In genomic region chr13:34156841-34157365, GRCh38 we compare ENCODE assay signal across 8 cellular contexts.
DNase-seq lines count a peak whose midpoint lies in the region; ATAC-seq, FAIRE-seq and TF ChIP-seq lines count a peak whose summit lies in the region.

No MANE protein-coding gene starts in this region.

- H3K27ac Mint-ChIP-seq in activated CD4-positive, alpha-beta memory T cell treated with anti-CD3 and anti-CD28 coated beads, Interleukin-2, amount 10 ng/mL, durations not matched to agents 7 days and 5 days = peak overlapping the region; percentile 79

- TF ChIP-seq CTCF in fibroblast of pulmonary artery (IDR thresholded peaks at IDR 0.05; ENCODE audit: low read length, missing control alignments) (no peak), pancreas (IDR thresholded peaks at IDR 0.05) (no peak)

- POLR2A ChIA-PET in activated CD4-positive, alpha-beta memory T cell treated with anti-CD3 and anti-CD28 coated beads, Interleukin-2, amount 10 ng/mL, durations not matched to agents 7 days and 5 days (lab: Charles Lee) = no interaction called here

- peak; percentile 100 for ATAC-seq in GM18870 (IDR thresholded peaks at IDR 0.05; ENCODE audit: unreplicated experiment)
- peak; percentile 99 for ATAC-seq in HG03045 (IDR thresholded peaks at IDR 0.05; ENCODE audit: unreplicated experiment)
- ATAC-seq in pancreas = peak; percentile 97 to 99 (median 98)

- H3K4me3 Mint-ChIP-seq in activated CD4-positive, alpha-beta memory T cell treated with anti-CD3 and anti-CD28 coated beads, Interleukin-2, amount 10 ng/mL, durations not matched to agents 7 days and 5 days = peak overlapping the region; percentile 53

- CTCF ChIA-PET in activated CD4-positive, alpha-beta memory T cell treated with anti-CD3 and anti-CD28 coated beads, Interleukin-2, amount 10 ng/mL, durations not matched to agents 7 days and 5 days (lab: Charles Lee) = no interaction called here

- peaks cover 20% of the 10 kb centered on the region for H3K27me3 Mint-ChIP-seq in activated CD4-positive, alpha-beta memory T cell treated with anti-CD3 and anti-CD28 coated beads, Interleukin-2, amount 10 ng/mL, durations not matched to agents 7 days and 5 days

- H3K27me3 ChIP-seq in pancreas = no peaks in the 10 kb centered on the region

- intact Hi-C loops in pancreas (cut with DNase I) = no loop called here

- 13 to 17% methylated on average over 12 of the region's 12 CpGs for whole genome bisulfite sequencing in pancreas, 2 donors

- H3K4me1 ChIP-seq in pancreas = peaks cover 4 to 17% (median 9%) of the 10 kb centered on the region in 3 donors

- H3K36me3 Mint-ChIP-seq in activated CD4-positive, alpha-beta memory T cell treated with anti-CD3 and anti-CD28 coated beads, Interleukin-2, amount 10 ng/mL, durations not matched to agents 7 days and 5 days (ENCODE audit: low read depth) = no peaks in the 10 kb centered on the region

- H3K4me3 ChIP-seq in fibroblast of pulmonary artery (replicated peaks; ENCODE audit: low read depth, low read length) = peak overlapping the region; percentile 26
- no peak overlapping the region for H3K4me3 ChIP-seq in pancreas

- no peaks in the 10 kb centered on the region for H3K36me3 ChIP-seq in pancreas

- peak; percentile 73 for DNase-seq in Ammon's horn (ENCODE audit: low spot score)
- DNase-seq in NCI-H2227 (lab: John Stamatoyannopoulos, UW; ENCODE audit: unreplicated experiment) = peak; percentile 28
- DNase-seq in activated CD4-positive, alpha-beta memory T cell treated with anti-CD3 and anti-CD28 coated beads, Interleukin-2, amount 10 ng/mL, durations not matched to agents 7 days and 5 days = peak; percentile 71
- DNase-seq in fibroblast of pulmonary artery (ENCODE audit: low read depth) = peak; percentile 95
- DNase-seq in pancreas = peak; percentile 74 to 88 (median 80)
- DNase-seq in NCI-H1930 (lab: John Stamatoyannopoulos, UW) = no peak

- peak; percentile 67 for FAIRE-seq in pancreas (lab: Jason Lieb, UNC)

- H3K9me3 ChIP-seq in pancreas = no peaks in the 10 kb centered on the region

- peaks cover 4% of the 10 kb centered on the region for H3K9me3 Mint-ChIP-seq in activated CD4-positive, alpha-beta memory T cell treated with anti-CD3 and anti-CD28 coated beads, Interleukin-2, amount 10 ng/mL, durations not matched to agents 7 days and 5 days

- peaks cover 24% of the 10 kb centered on the region for H3K4me1 Mint-ChIP-seq in activated CD4-positive, alpha-beta memory T cell treated with anti-CD3 and anti-CD28 coated beads, Interleukin-2, amount 10 ng/mL, durations not matched to agents 7 days and 5 days

- peak overlapping the region; percentile 59 to 87 (median 68) for H3K27ac ChIP-seq in pancreas

Comparison
In these comparisons a context has a peak if more than half of its experiments do, and no peak if none do; other contexts are left out.
1. DNase-seq: peak in Ammon's horn (single experiment), NCI-H2227 (single experiment), activated CD4-positive, alpha-beta memory T cell treated with anti-CD3 and anti-CD28 coated beads, Interleukin-2, amount 10 ng/mL, durations not matched to agents 7 days and 5 days (single experiment), fibroblast of pulmonary artery (single experiment) and pancreas (6 of 6); none in NCI-H1930 (0 of 2).
2. Peak in every context shown above with its lines, with median percentiles within 50 percentile points of each other: ATAC-seq.